In genomic region chr5:102809033-102809432, GRCh38 we compare ENCODE assay signal across 17 cellular contexts. TPM values are rescaled to one million over a fixed set of nuclear protein-coding genes. Genes with fewer than 3 reads are reported as not detected.
DNase-seq lines count a peak whose midpoint lies in the region; ATAC-seq and TF ChIP-seq lines count a peak whose summit lies in the region.
"Had no signal": no experiment of that assay in that cellular context is flagged by ENCODE, and none has a peak within 500 bp of the region (broad histone marks: within the 10 kb centered on the region; RNA-seq: fewer than 3 reads in every experiment).

No MANE protein-coding gene starts in this region.

- no peaks in the 10 kb centered on the region for H3K4me1 Mint-ChIP-seq in stimulated activated memory B cell treated with anti-CD40 and anti-IgM and Interleukin-4, amounts not matched to agents 10 μg/mL and 1 μg/mL and 100 μg/mL, for 72 hours

- ATAC-seq in thoracic aorta (ENCODE audit: insufficient number of reproducible peaks, low FRiP score, low read depth) (no peak), GM21381 (IDR thresholded peaks at IDR 0.05; ENCODE audit: unreplicated experiment) (no peak)
- ATAC-seq in stimulated activated memory B cell treated with anti-CD40 and anti-IgM and Interleukin-4, amounts not matched to agents 10 μg/mL and 1 μg/mL and 100 μg/mL, for 72 hours = no peak

- H3K27me3 ChIP-seq in adipocyte (replicated peaks; ENCODE audit: control insufficient read depth, insufficient read depth, low read length) (no peaks in the 10 kb centered on the region), thoracic aorta (replicated peaks; ENCODE audit: insufficient read depth) (no peaks in the 10 kb centered on the region)
- H3K27me3 ChIP-seq: stomach, uterus had no signal

- H3K36me3 ChIP-seq in adipocyte (ENCODE audit: control insufficient read depth, insufficient read depth, low read length, severe bottlenecking) (peaks cover 4% of the 10 kb centered on the region), thoracic aorta (no peaks in the 10 kb centered on the region)
- H3K36me3 ChIP-seq: stomach, uterus had no signal

- TF ChIP-seq CTCF in thoracic aorta (IDR thresholded peaks at IDR 0.05) (no peak), GM20000 (IDR thresholded peaks at IDR 0.05; ENCODE audit: extremely low read depth, missing control alignments) (no peak)

- H3K27me3 Mint-ChIP-seq in stimulated activated memory B cell treated with anti-CD40 and anti-IgM and Interleukin-4, amounts not matched to agents 10 μg/mL and 1 μg/mL and 100 μg/mL, for 72 hours = no peaks in the 10 kb centered on the region
- H3K27me3 Mint-ChIP-seq: CD8-positive, alpha-beta memory T cell had no signal

- no peak overlapping the region for H3K9ac ChIP-seq in adipocyte (ENCODE audit: low read length)

- H3K4me3 ChIP-seq in adipocyte (ENCODE audit: low read length) (peak overlapping the region; percentile 33), thoracic aorta (peak overlapping the region; percentile 29)
- H3K4me3 ChIP-seq: stomach, uterus had no signal

- H3K9me3 ChIP-seq in adipocyte (ENCODE audit: control insufficient read depth, low read length) (no peaks in the 10 kb centered on the region), thoracic aorta (no peaks in the 10 kb centered on the region)
- H3K9me3 ChIP-seq: stomach, uterus had no signal

- H3K4me1 ChIP-seq in adipocyte (ENCODE audit: control insufficient read depth, insufficient read depth, low read length) (peaks cover 24% of the 10 kb centered on the region), thoracic aorta (ENCODE audit: control insufficient read depth in 1 of 2, low read depth in 2 of 2) (peaks cover 28 to 57% of the 10 kb centered on the region in 2 donors)

- H3K4me3 Mint-ChIP-seq in stimulated activated memory B cell treated with anti-CD40 and anti-IgM and Interleukin-4, amounts not matched to agents 10 μg/mL and 1 μg/mL and 100 μg/mL, for 72 hours = no peak overlapping the region
- H3K4me3 Mint-ChIP-seq: CD8-positive, alpha-beta memory T cell; nephron had no signal

- H3K27ac ChIP-seq in thoracic aorta = peak overlapping the region; percentile 6 to 37
- H3K27ac ChIP-seq: stomach, uterus had no signal

- no peaks in the 10 kb centered on the region for H3K36me3 Mint-ChIP-seq in stimulated activated memory B cell treated with anti-CD40 and anti-IgM and Interleukin-4, amounts not matched to agents 10 μg/mL and 1 μg/mL and 100 μg/mL, for 72 hours

- H3K27ac Mint-ChIP-seq in stimulated activated memory B cell treated with anti-CD40 and anti-IgM and Interleukin-4, amounts not matched to agents 10 μg/mL and 1 μg/mL and 100 μg/mL, for 72 hours = no peak overlapping the region
- H3K27ac Mint-ChIP-seq: CD8-positive, alpha-beta memory T cell; nephron had no signal

- DNase-seq in NCI-H82 (lab: John Stamatoyannopoulos, UW) (peak; percentile 12), NCI-H82 treated with DMSO at 0.1 percent for 48 hours (lab: John Stamatoyannopoulos, UW; ENCODE audit: unreplicated experiment) (no peak), adipocyte (ENCODE audit: low read depth) (peak; percentile 28), iris pigment epithelial cell (ENCODE audit: low read depth) (peak; percentile 77), thoracic aorta (ENCODE audit: low spot score) (no peak), GM20000 (ENCODE audit: low spot score) (no peak)
- DNase-seq: activated CD4-positive, alpha-beta T cell treated with anti-CD3 and anti-CD28 coated beads for 4 hours; activated CD8-positive, alpha-beta memory T cell treated with anti-CD3 and anti-CD28 coated beads, Interleukin-2, amount 50 U/mL, for 4 hours; activated effector memory CD4-positive, alpha-beta T cell treated with anti-CD3 and anti-CD28 coated beads, Interleukin-2, amount 50 U/mL, for 16 hours; CD8-positive, alpha-beta memory T cell; NCI-H2081 treated with DMSO at 0.1 percent for 48 hours; NCI-H774; stomach; uterus had no signal

- H3K9me3 Mint-ChIP-seq in stimulated activated memory B cell treated with anti-CD40 and anti-IgM and Interleukin-4, amounts not matched to agents 10 μg/mL and 1 μg/mL and 100 μg/mL, for 72 hours = no peaks in the 10 kb centered on the region
- H3K9me3 Mint-ChIP-seq: CD8-positive, alpha-beta memory T cell; nephron had no signal

RNA-seq across cellular contexts. Expression of gene PAM, which starts 53.9 kb away (rescaled TPM):
- total RNA-seq in thoracic aorta = 100 to 1,000 TPM; 571 to 806 TPM

Comparison
In these comparisons a context has a peak if more than half of its experiments do, and no peak if none do; other contexts are left out.
1. DNase-seq: peak in NCI-H82 (single experiment), adipocyte (single experiment) and iris pigment epithelial cell (single experiment); none in NCI-H82 treated with DMSO at 0.1 percent for 48 hours (single experiment), thoracic aorta (single experiment) and GM20000 (single experiment).